8 cellular contexts compared by ENCODE assay signal in genomic region chr3:72722930-72723726, GRCh38.
A peak's percentile ranks its signal among the peaks of the same experiment; 100 is the strongest.
DNase-seq lines count a peak whose midpoint lies in the region; ATAC-seq, FAIRE-seq and TF ChIP-seq lines count a peak whose summit lies in the region.

No MANE protein-coding gene starts in this region.

- no peak for DNase-seq in heart right ventricle
- DNase-seq in aorta = no peak
- DNase-seq in small intestine = no peak

- no peaks in the 10 kb centered on the region for H3K79me2 ChIP-seq in ACC112 (ENCODE audit: control insufficient read depth, insufficient read depth, low read length, unreplicated experiment)

- ATAC-seq in GM19025 (IDR thresholded peaks at IDR 0.05; ENCODE audit: low read depth, unreplicated experiment) (peak; percentile 53), SK-N-SH treated with all-trans-retinoic acid at 6 μM for 48 hours (peak; percentile 86), heart right ventricle (peak in 7 of 8 donors; percentile 17 to 89 (median 75)), GM18498 (IDR thresholded peaks at IDR 0.05; ENCODE audit: unreplicated experiment) (no peak), aorta (ENCODE audit: low FRiP score) (no peak), GM18867 (IDR thresholded peaks at IDR 0.05; ENCODE audit: unreplicated experiment) (no peak)

- peak overlapping the region; percentile 41 for H2AFZ ChIP-seq in ACC112 (ENCODE audit: low read length, unreplicated experiment)

- H3K9me3 ChIP-seq in heart right ventricle (no peaks in the 10 kb centered on the region), aorta (ENCODE audit: control insufficient read depth, low read length) (no peaks in the 10 kb centered on the region), small intestine (ENCODE audit: control insufficient read depth, low read depth) (no peaks in the 10 kb centered on the region)

- H3K36me3 ChIP-seq in ACC112 (ENCODE audit: insufficient read depth, low read length) = no peaks in the 10 kb centered on the region
- no peaks in the 10 kb centered on the region for H3K36me3 ChIP-seq in heart right ventricle
- H3K36me3 ChIP-seq in aorta (ENCODE audit: control insufficient read depth in 1 of 2, insufficient read depth in 2 of 2, low read length in 1 of 2) = no peaks in the 10 kb centered on the region
- H3K36me3 ChIP-seq in small intestine (ENCODE audit: control insufficient read depth in 2 of 2, insufficient read depth in 2 of 2, low read length in 2 of 2) = no peaks in the 10 kb centered on the region

- FAIRE-seq in small intestine (lab: Jason Lieb, UNC) = no peak

- H3K27ac ChIP-seq in ACC112 (ENCODE audit: low read depth, low read length) (peak overlapping the region; percentile 41; the same call in 1 of the 2 replicates), heart right ventricle (no peak overlapping the region), aorta (ENCODE audit: low read depth in 1 of 2, low read length in 2 of 2) (peak overlapping the region in 1 of 2 donors; percentile 60), small intestine (ENCODE audit: low read depth in 1 of 2, low read length in 1 of 2) (no peak overlapping the region)

- WGBS in heart right ventricle, 2 donors = 51 to 60% methylated on average over 8 of the region's 8 CpGs
- 20% methylated on average over 8 of the region's 8 CpGs for WGBS in aorta, 2 donors
- WGBS in small intestine, 3 donors = 45 to 56% (median 46%) methylated on average over 8 of the region's 8 CpGs

- H3K4me3 ChIP-seq in ACC112 (ENCODE audit: low read depth, low read length) (no peak overlapping the region), heart right ventricle (no peak overlapping the region), aorta (ENCODE audit: low read length in 2 of 2) (no peak overlapping the region), small intestine (ENCODE audit: low read depth in 1 of 2, low read length in 2 of 2) (no peak overlapping the region)

- intact Hi-C loops in heart right ventricle (cut with DNase I) (no loop called here), aorta (cut with DNase I) (no loop called here)

- peaks cover 8% of the 10 kb centered on the region for H3K27me3 ChIP-seq in ACC112 (ENCODE audit: insufficient read depth, low read length)
- H3K27me3 ChIP-seq in heart right ventricle = no peaks in the 10 kb centered on the region
- no peaks in the 10 kb centered on the region for H3K27me3 ChIP-seq in aorta (ENCODE audit: control insufficient read depth in 1 of 2, insufficient read depth in 2 of 2, low read length in 1 of 2)
- H3K27me3 ChIP-seq in small intestine (ENCODE audit: control insufficient read depth in 2 of 2, insufficient read depth in 2 of 2, low read length in 2 of 2) = no peaks in the 10 kb centered on the region

- H3K4me1 ChIP-seq in ACC112 (ENCODE audit: control insufficient read depth, insufficient read depth, low read length, unreplicated experiment) = peaks cover 8% of the 10 kb centered on the region
- peaks cover 0 to 22% (median 5%) of the 10 kb centered on the region in 9 donors for H3K4me1 ChIP-seq in heart right ventricle
- H3K4me1 ChIP-seq in aorta (ENCODE audit: control insufficient read depth in 1 of 2, insufficient read depth in 2 of 2, low read length in 2 of 2) = no peaks in the 10 kb centered on the region
- H3K4me1 ChIP-seq in small intestine (ENCODE audit: control insufficient read depth in 2 of 2, insufficient read depth in 1 of 2, low read depth in 1 of 2, low read length in 1 of 2) = no peaks in the 10 kb centered on the region

- no peak for TF ChIP-seq CTCF in heart right ventricle (IDR thresholded peaks at IDR 0.05)

TF ChIP-seq in SK-N-SH treated with all-trans-retinoic acid at 6 μM for 48 hours, 23 proteins besides CTCF, POLR2A, EP300 and RAD21:
- TF ChIP-seq TCF4 (CRISPR knock-in tag; IDR thresholded peaks at IDR 0.05; ENCODE audit: borderline replicate concordance) = no peak
- TF ChIP-seq, protein P1, sequence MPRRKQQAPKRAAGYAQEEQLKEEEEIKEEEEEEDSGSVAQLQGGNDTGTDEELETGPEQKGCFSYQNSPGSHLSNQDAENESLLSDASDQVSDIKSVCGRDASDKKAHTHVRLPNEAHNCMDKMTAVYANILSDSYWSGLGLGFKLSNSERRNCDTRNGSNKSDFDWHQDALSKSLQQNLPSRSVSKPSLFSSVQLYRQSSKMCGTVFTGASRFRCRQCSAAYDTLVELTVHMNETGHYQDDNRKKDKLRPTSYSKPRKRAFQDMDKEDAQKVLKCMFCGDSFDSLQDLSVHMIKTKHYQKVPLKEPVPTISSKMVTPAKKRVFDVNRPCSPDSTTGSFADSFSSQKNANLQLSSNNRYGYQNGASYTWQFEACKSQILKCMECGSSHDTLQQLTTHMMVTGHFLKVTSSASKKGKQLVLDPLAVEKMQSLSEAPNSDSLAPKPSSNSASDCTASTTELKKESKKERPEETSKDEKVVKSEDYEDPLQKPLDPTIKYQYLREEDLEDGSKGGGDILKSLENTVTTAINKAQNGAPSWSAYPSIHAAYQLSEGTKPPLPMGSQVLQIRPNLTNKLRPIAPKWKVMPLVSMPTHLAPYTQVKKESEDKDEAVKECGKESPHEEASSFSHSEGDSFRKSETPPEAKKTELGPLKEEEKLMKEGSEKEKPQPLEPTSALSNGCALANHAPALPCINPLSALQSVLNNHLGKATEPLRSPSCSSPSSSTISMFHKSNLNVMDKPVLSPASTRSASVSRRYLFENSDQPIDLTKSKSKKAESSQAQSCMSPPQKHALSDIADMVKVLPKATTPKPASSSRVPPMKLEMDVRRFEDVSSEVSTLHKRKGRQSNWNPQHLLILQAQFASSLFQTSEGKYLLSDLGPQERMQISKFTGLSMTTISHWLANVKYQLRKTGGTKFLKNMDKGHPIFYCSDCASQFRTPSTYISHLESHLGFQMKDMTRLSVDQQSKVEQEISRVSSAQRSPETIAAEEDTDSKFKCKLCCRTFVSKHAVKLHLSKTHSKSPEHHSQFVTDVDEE (CRISPR knock-in tag; IDR thresholded peaks at IDR 0.05) = no peak
- TF ChIP-seq ZFP3 (CRISPR knock-in tag; IDR thresholded peaks at IDR 0.05) = no peak
- TF ChIP-seq RARB (CRISPR knock-in tag; IDR thresholded peaks at IDR 0.05) = no peak
- TF ChIP-seq BACH2 (CRISPR knock-in tag; IDR thresholded peaks at IDR 0.05; ENCODE audit: borderline replicate concordance) = no peak
- no peak for TF ChIP-seq ISL1 (CRISPR knock-in tag; IDR thresholded peaks at IDR 0.05)
- TF ChIP-seq ZNF70 (CRISPR knock-in tag; IDR thresholded peaks at IDR 0.05) = no peak
- no peak for TF ChIP-seq CSDC2 (CRISPR knock-in tag; IDR thresholded peaks at IDR 0.05)
- no peak for TF ChIP-seq SNAI2 (CRISPR knock-in tag; IDR thresholded peaks at IDR 0.05)
- TF ChIP-seq TOX (CRISPR knock-in tag; IDR thresholded peaks at IDR 0.05; ENCODE audit: borderline replicate concordance) = no peak
- TF ChIP-seq ZC3H10 (CRISPR knock-in tag; IDR thresholded peaks at IDR 0.05) = no peak
- TF ChIP-seq ZNF565 (CRISPR knock-in tag; conservative IDR thresholded peaks at IDR 0.05; ENCODE audit: low read depth) = no peak
- TF ChIP-seq, protein P2, sequence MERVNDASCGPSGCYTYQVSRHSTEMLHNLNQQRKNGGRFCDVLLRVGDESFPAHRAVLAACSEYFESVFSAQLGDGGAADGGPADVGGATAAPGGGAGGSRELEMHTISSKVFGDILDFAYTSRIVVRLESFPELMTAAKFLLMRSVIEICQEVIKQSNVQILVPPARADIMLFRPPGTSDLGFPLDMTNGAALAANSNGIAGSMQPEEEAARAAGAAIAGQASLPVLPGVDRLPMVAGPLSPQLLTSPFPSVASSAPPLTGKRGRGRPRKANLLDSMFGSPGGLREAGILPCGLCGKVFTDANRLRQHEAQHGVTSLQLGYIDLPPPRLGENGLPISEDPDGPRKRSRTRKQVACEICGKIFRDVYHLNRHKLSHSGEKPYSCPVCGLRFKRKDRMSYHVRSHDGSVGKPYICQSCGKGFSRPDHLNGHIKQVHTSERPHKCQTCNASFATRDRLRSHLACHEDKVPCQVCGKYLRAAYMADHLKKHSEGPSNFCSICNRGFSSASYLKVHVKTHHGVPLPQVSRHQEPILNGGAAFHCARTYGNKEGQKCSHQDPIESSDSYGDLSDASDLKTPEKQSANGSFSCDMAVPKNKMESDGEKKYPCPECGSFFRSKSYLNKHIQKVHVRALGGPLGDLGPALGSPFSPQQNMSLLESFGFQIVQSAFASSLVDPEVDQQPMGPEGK (CRISPR knock-in tag; IDR thresholded peaks at IDR 0.05; ENCODE audit: borderline replicate concordance) = no peak
- TF ChIP-seq OSR1 (CRISPR knock-in tag; IDR thresholded peaks at IDR 0.05) = no peak

Comparison
In these comparisons a context has a peak if more than half of its experiments do, and no peak if none do; other contexts are left out.
1. ATAC-seq: peak in GM19025 (single experiment), SK-N-SH treated with all-trans-retinoic acid at 6 μM for 48 hours (single experiment) and heart right ventricle (7 of 8); none in GM18498 (single experiment), aorta (single experiment) and GM18867 (single experiment).